1 cellular context compared by ENCODE assay signal in the genomic region with DNA sequence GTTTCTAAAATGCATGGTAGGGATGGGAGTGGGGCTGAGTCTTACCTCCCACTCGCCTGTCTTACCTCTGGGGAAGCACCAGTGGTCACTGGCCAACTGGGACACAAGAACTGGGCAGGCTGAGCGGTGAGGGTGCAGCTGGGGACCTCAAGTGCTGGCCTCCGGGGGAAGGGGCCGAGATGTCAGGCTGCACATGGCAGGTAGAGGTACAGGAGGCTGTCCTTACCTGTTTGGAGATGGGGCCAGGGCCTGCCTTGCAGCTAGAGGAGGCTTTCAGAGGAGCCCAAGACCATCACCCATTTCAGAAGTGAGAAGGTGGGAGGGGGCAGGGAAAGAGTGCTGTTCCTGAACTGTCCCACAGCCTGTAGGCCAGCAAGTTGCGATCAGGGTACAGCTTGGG.
TF ChIP-seq lines count a peak whose summit lies in the region.

No MANE protein-coding gene starts in this region.

TF ChIP-seq in HepG2, 621 proteins besides CTCF, POLR2A, EP300 and RAD21 (continued from another document):
- TF ChIP-seq, protein P1, sequence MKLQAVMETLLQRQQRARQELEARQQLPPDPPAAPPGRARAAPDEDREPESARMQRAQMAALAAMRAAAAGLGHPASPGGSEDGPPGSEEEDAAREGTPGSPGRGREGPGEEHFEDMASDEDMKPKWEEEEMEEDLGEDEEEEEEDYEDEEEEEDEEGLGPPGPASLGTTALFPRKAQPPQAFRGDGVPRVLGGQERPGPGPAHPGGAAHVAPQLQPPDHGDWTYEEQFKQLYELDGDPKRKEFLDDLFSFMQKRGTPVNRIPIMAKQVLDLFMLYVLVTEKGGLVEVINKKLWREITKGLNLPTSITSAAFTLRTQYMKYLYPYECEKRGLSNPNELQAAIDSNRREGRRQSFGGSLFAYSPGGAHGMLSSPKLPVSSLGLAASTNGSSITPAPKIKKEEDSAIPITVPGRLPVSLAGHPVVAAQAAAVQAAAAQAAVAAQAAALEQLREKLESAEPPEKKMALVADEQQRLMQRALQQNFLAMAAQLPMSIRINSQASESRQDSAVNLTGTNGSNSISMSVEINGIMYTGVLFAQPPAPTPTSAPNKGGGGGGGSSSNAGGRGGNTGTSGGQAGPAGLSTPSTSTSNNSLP (IDR thresholded peaks at IDR 0.05; ENCODE audit: low read depth, low read length) = no peak
- TF ChIP-seq ZNF772 (CRISPR knock-in tag; IDR thresholded peaks at IDR 0.05) (no peak), POGZ (CRISPR knock-in tag; IDR thresholded peaks at IDR 0.05) (no peak), DMAP1 (CRISPR knock-in tag; IDR thresholded peaks at IDR 0.05) (no peak), PAF1 (CRISPR knock-in tag; IDR thresholded peaks at IDR 0.05) (0 out of 2 replicates have a peak, but pooled peaks have one; percentile 39), HMGA1 (CRISPR knock-in tag; conservative IDR thresholded peaks at IDR 0.05) (no peak), SETDB1 (CRISPR knock-in tag; IDR thresholded peaks at IDR 0.05; ENCODE audit: borderline replicate concordance) (no peak), TGIF2 (CRISPR knock-in tag; IDR thresholded peaks at IDR 0.05) (no peak)
- TF ChIP-seq, protein P2, sequence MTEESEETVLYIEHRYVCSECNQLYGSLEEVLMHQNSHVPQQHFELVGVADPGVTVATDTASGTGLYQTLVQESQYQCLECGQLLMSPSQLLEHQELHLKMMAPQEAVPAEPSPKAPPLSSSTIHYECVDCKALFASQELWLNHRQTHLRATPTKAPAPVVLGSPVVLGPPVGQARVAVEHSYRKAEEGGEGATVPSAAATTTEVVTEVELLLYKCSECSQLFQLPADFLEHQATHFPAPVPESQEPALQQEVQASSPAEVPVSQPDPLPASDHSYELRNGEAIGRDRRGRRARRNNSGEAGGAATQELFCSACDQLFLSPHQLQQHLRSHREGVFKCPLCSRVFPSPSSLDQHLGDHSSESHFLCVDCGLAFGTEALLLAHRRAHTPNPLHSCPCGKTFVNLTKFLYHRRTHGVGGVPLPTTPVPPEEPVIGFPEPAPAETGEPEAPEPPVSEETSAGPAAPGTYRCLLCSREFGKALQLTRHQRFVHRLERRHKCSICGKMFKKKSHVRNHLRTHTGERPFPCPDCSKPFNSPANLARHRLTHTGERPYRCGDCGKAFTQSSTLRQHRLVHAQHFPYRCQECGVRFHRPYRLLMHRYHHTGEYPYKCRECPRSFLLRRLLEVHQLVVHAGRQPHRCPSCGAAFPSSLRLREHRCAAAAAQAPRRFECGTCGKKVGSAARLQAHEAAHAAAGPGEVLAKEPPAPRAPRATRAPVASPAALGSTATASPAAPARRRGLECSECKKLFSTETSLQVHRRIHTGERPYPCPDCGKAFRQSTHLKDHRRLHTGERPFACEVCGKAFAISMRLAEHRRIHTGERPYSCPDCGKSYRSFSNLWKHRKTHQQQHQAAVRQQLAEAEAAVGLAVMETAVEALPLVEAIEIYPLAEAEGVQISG (CRISPR knock-in tag; IDR thresholded peaks at IDR 0.05) = no peak
- TF ChIP-seq, protein P3, sequence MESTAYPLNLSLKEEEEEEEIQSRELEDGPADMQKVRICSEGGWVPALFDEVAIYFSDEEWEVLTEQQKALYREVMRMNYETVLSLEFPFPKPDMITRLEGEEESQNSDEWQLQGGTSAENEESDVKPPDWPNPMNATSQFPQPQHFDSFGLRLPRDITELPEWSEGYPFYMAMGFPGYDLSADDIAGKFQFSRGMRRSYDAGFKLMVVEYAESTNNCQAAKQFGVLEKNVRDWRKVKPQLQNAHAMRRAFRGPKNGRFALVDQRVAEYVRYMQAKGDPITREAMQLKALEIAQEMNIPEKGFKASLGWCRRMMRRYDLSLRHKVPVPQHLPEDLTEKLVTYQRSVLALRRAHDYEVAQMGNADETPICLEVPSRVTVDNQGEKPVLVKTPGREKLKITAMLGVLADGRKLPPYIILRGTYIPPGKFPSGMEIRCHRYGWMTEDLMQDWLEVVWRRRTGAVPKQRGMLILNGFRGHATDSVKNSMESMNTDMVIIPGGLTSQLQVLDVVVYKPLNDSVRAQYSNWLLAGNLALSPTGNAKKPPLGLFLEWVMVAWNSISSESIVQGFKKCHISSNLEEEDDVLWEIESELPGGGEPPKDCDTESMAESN (CRISPR knock-in tag; conservative IDR thresholded peaks at IDR 0.05) = no peak
